Comparison of ENCODE assay signal across 10 cellular contexts in the genomic region with DNA sequence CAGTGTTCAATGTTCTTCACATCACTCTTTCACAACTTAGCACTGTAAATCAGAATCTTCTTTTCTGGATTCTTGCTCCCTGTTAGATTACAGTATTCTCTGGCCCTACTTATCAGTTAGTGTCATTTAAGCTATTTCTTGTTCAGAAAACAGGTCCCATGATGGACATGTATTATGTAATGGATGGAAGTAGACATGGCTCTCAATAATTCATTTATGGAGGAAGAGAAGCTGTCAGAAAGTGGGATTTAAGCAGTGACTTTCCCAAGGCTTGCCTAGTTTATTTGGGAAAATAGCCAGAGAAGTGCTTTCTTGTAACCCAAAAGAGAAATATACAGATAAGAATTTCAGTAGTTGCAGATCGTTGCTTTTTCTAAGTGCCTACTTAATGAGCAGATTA. TPM values are rescaled to one million over a fixed set of nuclear protein-coding genes. Genes with fewer than 3 reads are reported as not detected.
DNase-seq lines count a peak whose midpoint lies in the region; ATAC-seq, FAIRE-seq and TF ChIP-seq lines count a peak whose summit lies in the region.
"Had no signal": no experiment of that assay in that cellular context is flagged by ENCODE, and none has a peak within 500 bp of the region (broad histone marks: within the 10 kb centered on the region; RNA-seq: fewer than 3 reads in every experiment).

No MANE protein-coding gene starts in this region.

- FAIRE-seq in A549 (lab: Jason Lieb, UNC) (no peak), keratinocyte (lab: Jason Lieb, UNC) (peak; percentile 17)
- FAIRE-seq: TTC549 had no signal

- H3K14ac ChIP-seq in H9 (ENCODE audit: insufficient read depth, low read length) = no peak overlapping the region

- H3K79me2 ChIP-seq in H9 (ENCODE audit: insufficient read depth, low read length) (peaks cover 9% of the 10 kb centered on the region; the same call in 1 of the 2 replicates), keratinocyte (ENCODE audit: control insufficient read depth, insufficient read depth, low read length) (peaks cover 63% of the 10 kb centered on the region)

- no peak overlapping the region for H3K27ac Mint-ChIP-seq in H9
- H3K27ac Mint-ChIP-seq in activated naive CD8-positive, alpha-beta T cell = no peak overlapping the region

- no peak overlapping the region for H3T11ph ChIP-seq in H9 (ENCODE audit: low read length)

- H3K23me2 ChIP-seq in H9 (ENCODE audit: insufficient read length, low read depth, low read length, poor library complexity, severe bottlenecking) = no peaks in the 10 kb centered on the region

- H3K4me3 ChIP-seq in A549 = no peak overlapping the region; the same call in 2 of the 3 replicates
- H3K4me3 ChIP-seq in keratinocyte (ENCODE audit: control insufficient read depth in 2 of 3, extremely low read depth in 1 of 3, insufficient read depth in 2 of 3, low read depth in 1 of 3, low read length in 3 of 3) = peak overlapping the region; percentile 73 to 74 (median 73)

- H3K4me3 Mint-ChIP-seq in H9 = peak overlapping the region; percentile 86 to 98
- H3K4me3 Mint-ChIP-seq in activated naive CD8-positive, alpha-beta T cell = peak overlapping the region; percentile 96

- H3K27me3 Mint-ChIP-seq in H9 (ENCODE audit: low read depth) = no peaks in the 10 kb centered on the region; the same call in 1 of the 2 replicates
- no peaks in the 10 kb centered on the region for H3K27me3 Mint-ChIP-seq in activated naive CD8-positive, alpha-beta T cell

- dilution Hi-C loops in keratinocyte (cut with MboI; ENCODE audit: extremely low pct_ligation_motif_present, low sequenced_read_pairs) = no loop called here

- no peak overlapping the region for H4K5ac ChIP-seq in H9 (ENCODE audit: insufficient read length, low read depth, low read length)

- no peak overlapping the region for H2BK120ac ChIP-seq in H9 (ENCODE audit: low read depth, low read length, poor library complexity, severe bottlenecking)

- no peak overlapping the region for H2BK15ac ChIP-seq in H9 (ENCODE audit: low read depth, low read length)

- H3K4me2 ChIP-seq in A549 (peak overlapping the region; percentile 98), H9 (ENCODE audit: insufficient read depth, insufficient read length, low read length) (peak overlapping the region; percentile 59), keratinocyte (ENCODE audit: control insufficient read depth, extremely low read depth, insufficient read depth, low read depth, low read length) (peak overlapping the region; percentile 80)

- no peaks in the 10 kb centered on the region for H3K9me1 ChIP-seq in keratinocyte (ENCODE audit: control insufficient read depth, extremely low read depth, insufficient read depth, low read length)

- H4K20me1 ChIP-seq in H9 (ENCODE audit: control insufficient read depth, insufficient read depth, insufficient read length) (no peaks in the 10 kb centered on the region), keratinocyte (ENCODE audit: control insufficient read depth, extremely low read depth, insufficient read depth, low read length) (no peaks in the 10 kb centered on the region)

- TF ChIP-seq POLR2A in A549 (IDR thresholded peaks at IDR 0.05; ENCODE audit: low read length) = no peak

- CTCF ChIA-PET in A549 (lab: Yijun Ruan, JAX) = interaction anchor here (0.9 kb wide), 1 partner anchor 43 kb away, joined by 3 read pairs; a partner anchor contains a TSS

- H4K91ac ChIP-seq in H9 (ENCODE audit: insufficient read length, low read depth, low read length) = no peak overlapping the region

- no peaks in the 10 kb centered on the region for H3K36me3 Mint-ChIP-seq in H9 (ENCODE audit: insufficient read depth in 1 of 3, low read depth in 3 of 3)
- no peaks in the 10 kb centered on the region for H3K36me3 Mint-ChIP-seq in activated naive CD8-positive, alpha-beta T cell

- no peak overlapping the region for H2BK5ac ChIP-seq in H9 (ENCODE audit: insufficient read length, low read length)

- no peak overlapping the region for H3K18ac ChIP-seq in H9 (ENCODE audit: insufficient read length, low read depth, low read length)

- WGBS in A549 (ENCODE audit: missing lambda C conversion rate) = 83% methylated on average over 1 of the region's 1 CpG
- WGBS in H9 (ENCODE audit: extremely low coverage, insufficient read length, low lambda C conversion rate) = no CpG with 5 or more reads among the region's 1 CpG

- H3K27ac ChIP-seq in A549 (no peak overlapping the region), H9 (ENCODE audit: insufficient read length, low read depth, low read length) (no peak overlapping the region), keratinocyte (ENCODE audit: control insufficient read depth, insufficient read depth, low read length) (peak overlapping the region; percentile 90)

- H3K4me1 ChIP-seq in A549 (peaks cover 43% of the 10 kb centered on the region), H9 (ENCODE audit: insufficient read depth, low read length) (peaks cover 3% of the 10 kb centered on the region), keratinocyte (ENCODE audit: control insufficient read depth, extremely low read depth, insufficient read depth, low read length) (peaks cover 37% of the 10 kb centered on the region)

- DNase-seq in A549 (ENCODE audit: low read depth in 1 of 2, low spot score in 1 of 2) (no peak), H9 (no peak), keratinocyte (ENCODE audit: low read depth, low spot score) (no peak)
- DNase-seq: NCI-H2081 treated with DMSO at 0.1 percent for 48 hours had no signal

- H2AFZ ChIP-seq in H9 (ENCODE audit: low read length) = no peak overlapping the region
- H2AFZ ChIP-seq in keratinocyte (ENCODE audit: control insufficient read depth, low read length) = no peak overlapping the region

- no peak overlapping the region for H2AK5ac ChIP-seq in H9 (ENCODE audit: insufficient read length, low read length)

- H3K79me1 ChIP-seq in H9 (ENCODE audit: insufficient read depth, low read depth, low read length, poor library complexity, severe bottlenecking) = peaks cover 4% of the 10 kb centered on the region

- no peak overlapping the region for H2BK20ac ChIP-seq in H9 (ENCODE audit: low read depth, low read length, poor library complexity, severe bottlenecking)

- H3K27me3 ChIP-seq in H9 (ENCODE audit: insufficient read depth, low read length) (no peaks in the 10 kb centered on the region), keratinocyte (ENCODE audit: control insufficient read depth, extremely low read depth, insufficient read depth, low read length) (no peaks in the 10 kb centered on the region)

- no peak overlapping the region for H4K8ac ChIP-seq in H9 (replicated peaks; ENCODE audit: insufficient read length, low read depth, low read length)

- H3K9ac ChIP-seq in H9 (ENCODE audit: extremely low read depth, insufficient read length, low read length) = no peak overlapping the region
- H3K9ac ChIP-seq in keratinocyte (ENCODE audit: control insufficient read depth, extremely low read depth, insufficient read depth, low read length) = peak overlapping the region; percentile 97

- peaks cover 24 to 29% of the 10 kb centered on the region in 2 experiments for H3K4me1 Mint-ChIP-seq in H9
- peaks cover 52% of the 10 kb centered on the region for H3K4me1 Mint-ChIP-seq in activated naive CD8-positive, alpha-beta T cell (ENCODE audit: low read depth)

- no peak overlapping the region for H3K23ac ChIP-seq in H9 (ENCODE audit: insufficient read length, low read depth, low read length)

- H3K9me3 ChIP-seq in A549 (no peaks in the 10 kb centered on the region), H9 (ENCODE audit: control insufficient read depth, low read depth, low read length) (no peaks in the 10 kb centered on the region), keratinocyte (ENCODE audit: control insufficient read depth, low read depth, low read length) (no peaks in the 10 kb centered on the region)

- no peaks in the 10 kb centered on the region for H3K36me3 ChIP-seq in keratinocyte (ENCODE audit: control insufficient read depth in 2 of 2, extremely low read depth in 1 of 2, insufficient read depth in 2 of 2, low read length in 2 of 2)

- no peak overlapping the region for H3K56ac ChIP-seq in H9 (ENCODE audit: insufficient read length, low read depth, low read length)

- no peak overlapping the region for H2BK12ac ChIP-seq in H9 (ENCODE audit: insufficient read length, low read depth, low read length)

- no peak for TF ChIP-seq EP300 in A549 (IDR thresholded peaks at IDR 0.05)

- TF ChIP-seq RAD21 in A549 (conservative IDR thresholded peaks at IDR 0.05 in 1 of 2, IDR thresholded peaks at IDR 0.05 in 1 of 2) = no peak

- no peak overlapping the region for H3K4ac ChIP-seq in H9 (ENCODE audit: low read depth, low read length)

- POLR2A ChIA-PET in A549 (lab: Yijun Ruan, JAX) = interaction anchor here (3.0 kb wide), 1 partner anchor 43 kb away, joined by 20 read pairs; a partner anchor contains a TSS

- TF ChIP-seq CTCF in A549 (IDR thresholded peaks at IDR 0.05) (no peak), H9 (conservative IDR thresholded peaks at IDR 0.05) (no peak), keratinocyte (optimal IDR thresholded peaks at IDR 0.05 in 1 of 3, IDR thresholded peaks at IDR 0.05 in 1 of 3, conservative IDR thresholded peaks at IDR 0.05 in 1 of 3; ENCODE audit: extremely low read depth in 1 of 3, insufficient read depth in 2 of 3, low read length in 3 of 3) (no peak)

- no peaks in the 10 kb centered on the region for H3K9me3 Mint-ChIP-seq in H9
- no peaks in the 10 kb centered on the region for H3K9me3 Mint-ChIP-seq in activated naive CD8-positive, alpha-beta T cell (ENCODE audit: low read depth)

- ATAC-seq in A549 (no peak), GM19467 (IDR thresholded peaks at IDR 0.05; ENCODE audit: unreplicated experiment) (no peak), HG03342 (IDR thresholded peaks at IDR 0.05; ENCODE audit: unreplicated experiment) (no peak), GM21447 (IDR thresholded peaks at IDR 0.05; ENCODE audit: unreplicated experiment) (no peak), GM21619 (IDR thresholded peaks at IDR 0.05; ENCODE audit: unreplicated experiment) (no peak)

RNA-seq across cellular contexts. Expression of a gene that starts 1.6 kb away (rescaled TPM):
- 20.9 and 23.6 TPM in 2 replicates for polyA plus RNA-seq in A549 (2011; rRNA removed)
- polyA plus RNA-seq in A549 (2012; cell fraction: cytosol; rRNA removed) = 6.5 and 11.9 TPM in 2 replicates
- polyA plus RNA-seq in A549 (2012; cell fraction: nucleus; rRNA removed) = 9.8 and 13.5 TPM in 2 replicates
- 12.6 to 14.2 TPM (median 13.6 TPM) in 3 replicates for polyA plus RNA-seq in A549 (2017; fragmentation: RNase III; extraction: RNeasy Plus Mini Kit Qiagen cat#74134 plus additional on column Dnase treatment)
- polyA minus RNA-seq in A549 (2011; rRNA and poly(A)+ RNA removed) = 56.9 and 91.7 TPM in 2 replicates
- total RNA-seq in H9 (2021) = 48.0 and 51.2 TPM in 2 replicates
- 13.1 to 23.9 TPM (median 16.1 TPM) in 3 replicates for polyA plus RNA-seq in keratinocyte
- 77.6 TPM for polyA plus RNA-seq in keratinocyte (2011; ENCODE audit: low read depth)
- polyA plus RNA-seq in keratinocyte (2011; cell fraction: cytosol; rRNA removed) = 15.3 and 17.2 TPM in 2 replicates
- polyA plus RNA-seq in keratinocyte (2011; cell fraction: nucleus; rRNA removed) = 43.6 and 49.0 TPM in 2 replicates
- polyA plus RNA-seq in keratinocyte (2012; ENCODE audit: low replicate concordance) = 14.2 and 28.4 TPM in 2 replicates
- polyA minus RNA-seq in keratinocyte = 48.5 to 75.9 TPM (median 70.3 TPM) in 3 replicates
- 28.8 TPM for polyA minus RNA-seq in keratinocyte (2011; cell fraction: cytosol; rRNA and poly(A)+ RNA removed)
- polyA minus RNA-seq in keratinocyte (2011; cell fraction: nucleus; rRNA and poly(A)+ RNA removed) = 56.7 and 120 TPM in 2 replicates

RNA-seq across cellular contexts. Expression of a gene that starts 43.2 kb away (rescaled TPM):
- polyA plus RNA-seq in A549 (2011; rRNA removed) (23.6 and 29.6 TPM in 2 replicates), A549 (2017; fragmentation: RNase III; extraction: RNeasy Plus Mini Kit Qiagen cat#74134 plus additional on column Dnase treatment) (11.6 to 12.9 TPM (median 12.9 TPM) in 3 replicates), keratinocyte (8.3 to 11.2 TPM (median 9.8 TPM) in 3 replicates)
- 9.8 and 10.5 TPM in 2 replicates for polyA plus RNA-seq in A549 (2012; cell fraction: cytosol; rRNA removed)
- 23.3 and 25.0 TPM in 2 replicates for polyA plus RNA-seq in A549 (2012; cell fraction: nucleus; rRNA removed)
- polyA minus RNA-seq in A549 (2011; rRNA and poly(A)+ RNA removed) = 46.8 and 53.9 TPM in 2 replicates
- total RNA-seq in H9 (2021) = 15.3 and 18.2 TPM in 2 replicates
- polyA plus RNA-seq in keratinocyte (2011; ENCODE audit: low read depth) = 10.9 TPM
- 3.4 and 4.2 TPM in 2 replicates for polyA plus RNA-seq in keratinocyte (2011; cell fraction: cytosol; rRNA removed)
- 20.1 and 22.5 TPM in 2 replicates for polyA plus RNA-seq in keratinocyte (2011; cell fraction: nucleus; rRNA removed)
- 5.4 and 5.7 TPM in 2 replicates for polyA plus RNA-seq in keratinocyte (2012; ENCODE audit: low replicate concordance)
- 16.8 to 20.7 TPM (median 20.0 TPM) in 3 replicates for polyA minus RNA-seq in keratinocyte
- 9.8 TPM for polyA minus RNA-seq in keratinocyte (2011; cell fraction: cytosol; rRNA and poly(A)+ RNA removed)
- polyA minus RNA-seq in keratinocyte (2011; cell fraction: nucleus; rRNA and poly(A)+ RNA removed) = 9.2 and 9.7 TPM in 2 replicates
